In genomic region chr3:24495334-24495994, GRCh38 we compare ENCODE assay signal across 8 cellular contexts. TPM values are rescaled to one million over a fixed set of nuclear protein-coding genes. Genes with fewer than 3 reads are reported as not detected.
DNase-seq lines count a peak whose midpoint lies in the region; ATAC-seq and TF ChIP-seq lines count a peak whose summit lies in the region.

No MANE protein-coding gene starts in this region.

- DNase-seq in RWPE2 (ENCODE audit: low spot score), result peak; percentile 67
- peak in 1 of 2 donors; percentile 56 for DNase-seq in foreskin keratinocyte
- peak; percentile 77 for DNase-seq in neural progenitor cell (ENCODE audit: low spot score)
- no peak for DNase-seq in activated CD4-positive, CD25-positive, alpha-beta regulatory T cell treated with anti-CD3 and anti-CD28 coated beads, Interleukin-2, amount 50 U/mL, for 72 hours
- DNase-seq in NOMO-1 treated with dmso at 0.1 percent for 144 hours (lab: John Stamatoyannopoulos, UW; ENCODE audit: unreplicated experiment), result no peak

- H3K4me1 Mint-ChIP-seq in neural progenitor cell, result peaks cover 3% of the 10 kb centered on the region

- H3K27ac ChIP-seq in RWPE2 (ENCODE audit: poor library complexity, severe bottlenecking) (peak overlapping the region; percentile 67), foreskin keratinocyte (peak overlapping the region; percentile 12), neural progenitor cell (no peak overlapping the region)

- peaks cover 24% of the 10 kb centered on the region for H3F3A ChIP-seq in neural progenitor cell (ENCODE audit: low read depth)

- H3K9me3 ChIP-seq in RWPE2 (ENCODE audit: severe bottlenecking) (no peaks in the 10 kb centered on the region), neural progenitor cell (ENCODE audit: low read depth) (no peaks in the 10 kb centered on the region)

- peak overlapping the region; percentile 89 for H3K4me3 ChIP-seq in RWPE2 (ENCODE audit: severe bottlenecking)
- peak overlapping the region; percentile 73 for H3K4me3 ChIP-seq in neural progenitor cell

- H3K36me3 ChIP-seq in RWPE2 (ENCODE audit: low read depth), result no peaks in the 10 kb centered on the region
- H3K36me3 ChIP-seq in neural progenitor cell, result no peaks in the 10 kb centered on the region

- no peaks in the 10 kb centered on the region for H3K36me3 Mint-ChIP-seq in neural progenitor cell

- H3K27me3 ChIP-seq in RWPE2 (ENCODE audit: insufficient read depth, poor library complexity, severe bottlenecking) (no peaks in the 10 kb centered on the region), foreskin keratinocyte (no peaks in the 10 kb centered on the region), neural progenitor cell (peaks cover 53% of the 10 kb centered on the region)

- H3K27ac Mint-ChIP-seq in neural progenitor cell, result no peak overlapping the region

- H3K9ac ChIP-seq in neural progenitor cell, result no peak overlapping the region

- H3K27me3 Mint-ChIP-seq in neural progenitor cell (ENCODE audit: insufficient read depth, low read depth), result peaks cover 41% of the 10 kb centered on the region

- H3K4me1 ChIP-seq in RWPE2 (ENCODE audit: insufficient read depth, poor library complexity, severe bottlenecking) (peaks cover 12% of the 10 kb centered on the region), foreskin keratinocyte (no peaks in the 10 kb centered on the region), neural progenitor cell (no peaks in the 10 kb centered on the region)

- peak overlapping the region; percentile 93 for H3K4me3 Mint-ChIP-seq in neural progenitor cell

- no peaks in the 10 kb centered on the region for H3K9me3 Mint-ChIP-seq in neural progenitor cell

- H4K20me1 ChIP-seq in neural progenitor cell (ENCODE audit: low read depth), result no peaks in the 10 kb centered on the region

- H2AFZ ChIP-seq in neural progenitor cell (replicated peaks), result peak overlapping the region; percentile 98

- no peaks in the 10 kb centered on the region for H3K79me2 ChIP-seq in neural progenitor cell (ENCODE audit: low read depth)

- peak; percentile 45 for TF ChIP-seq CTCF in RWPE2 (IDR thresholded peaks at IDR 0.05; ENCODE audit: poor library complexity, severe bottlenecking)
- TF ChIP-seq CTCF in foreskin keratinocyte (conservative IDR thresholded peaks at IDR 0.05), result no peak
- peak; percentile 34 for TF ChIP-seq CTCF in neural progenitor cell (IDR thresholded peaks at IDR 0.05)

- peak; percentile 10 for ATAC-seq in GM21528 (IDR thresholded peaks at IDR 0.05; ENCODE audit: low FRiP score, unreplicated experiment)
- peak; percentile 73 for ATAC-seq in RWPE2 (ENCODE audit: low read depth)
- ATAC-seq in foreskin keratinocyte, result peak; percentile 77
- no peak for ATAC-seq in GM21619 (IDR thresholded peaks at IDR 0.05; ENCODE audit: unreplicated experiment)
- ATAC-seq in HG03520 (IDR thresholded peaks at IDR 0.05; ENCODE audit: unreplicated experiment), result no peak

- peak overlapping the region; percentile 97 for H3K4me2 ChIP-seq in neural progenitor cell

RNA-seq across cellular contexts. Expression of gene THRB, which starts 0.8 kb away (rescaled TPM):
- total RNA-seq in foreskin keratinocyte, result 3.1 and 3.9 TPM in 2 replicates
- 0.93 and 0.98 TPM in 2 replicates for polyA plus RNA-seq in foreskin keratinocyte
- total RNA-seq in neural progenitor cell (ENCODE audit: low replicate concordance), result 1.1 and 1.2 TPM in 2 replicates

Comparison
In these comparisons a context has a peak if more than half of its experiments do, and no peak if none do; other contexts are left out.
1. ATAC-seq: peak in GM21528 (single experiment), RWPE2 (single experiment) and foreskin keratinocyte (single experiment); none in GM21619 (single experiment) and HG03520 (single experiment).
2. DNase-seq: peak in RWPE2 (single experiment) and neural progenitor cell (single experiment); none in activated CD4-positive, CD25-positive, alpha-beta regulatory T cell treated with anti-CD3 and anti-CD28 coated beads, Interleukin-2, amount 50 U/mL, for 72 hours (single experiment) and NOMO-1 treated with dmso at 0.1 percent for 144 hours (single experiment).